10 cellular contexts compared by ENCODE assay signal in the genomic region with DNA sequence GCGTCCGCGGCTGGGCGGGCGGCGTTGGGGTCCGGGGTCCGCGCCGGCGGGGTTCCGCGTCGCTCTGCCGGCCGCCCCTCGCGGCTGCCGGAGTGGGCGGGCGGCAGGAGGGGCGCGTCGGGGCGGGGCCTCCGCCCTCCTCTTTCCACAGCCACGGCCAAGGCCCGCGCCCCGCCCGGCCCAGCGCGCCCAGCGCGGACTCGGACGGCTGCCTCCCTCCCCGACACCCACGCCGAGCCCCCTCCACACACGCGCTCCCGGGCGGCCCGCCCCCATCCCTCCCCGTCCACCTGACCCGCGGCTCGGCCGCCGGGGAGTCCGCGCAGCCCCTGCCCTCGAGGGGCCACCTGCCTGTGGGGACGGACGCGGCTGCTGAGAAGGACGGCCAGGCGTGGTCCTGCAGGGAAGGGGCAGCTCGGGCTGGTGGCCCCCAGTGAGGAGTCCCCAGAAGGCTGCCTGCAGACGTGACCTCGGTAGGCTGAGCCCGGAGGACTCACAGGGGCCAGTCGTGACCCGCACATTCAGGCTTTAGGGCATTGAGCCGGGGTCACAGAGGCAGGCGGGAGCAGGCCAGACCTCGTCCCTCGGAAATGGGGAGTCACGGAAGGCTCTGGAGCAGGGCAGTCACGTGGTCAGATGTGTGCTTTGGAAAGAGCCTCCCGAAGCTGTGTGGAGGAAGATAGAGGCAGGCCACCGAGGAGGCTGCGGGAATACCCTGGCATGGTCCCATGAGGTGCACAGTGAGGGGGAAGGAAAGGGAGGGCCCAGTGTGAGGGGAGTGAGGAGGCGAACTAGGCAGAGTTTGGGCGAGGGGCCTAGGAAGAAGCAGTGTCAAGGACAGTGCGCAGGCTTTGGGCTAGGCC. TPM values are rescaled to one million over a fixed set of nuclear protein-coding genes. Genes with fewer than 3 reads are reported as not detected.
A peak's percentile ranks its signal among the peaks of the same experiment; 100 is the strongest.
DNase-seq lines count a peak whose midpoint lies in the region; ATAC-seq and TF ChIP-seq lines count a peak whose summit lies in the region.
"Had no signal": no experiment of that assay in that cellular context is flagged by ENCODE, and none has a peak within 500 bp of the region (broad histone marks: within the 10 kb centered on the region; RNA-seq: fewer than 3 reads in every experiment).

TSS of gene COL8A2 (minus strand) at position 94 of the 863 bp plus-strand sequence. CDS start 24,980 bp downstream, outside the sequence.

- dilution Hi-C loops in mammary epithelial cell (cut with HindIII; ENCODE audit: low sequenced_read_pairs): no loop called here

- H3K36me3 ChIP-seq in mammary epithelial cell (ENCODE audit: insufficient read depth, low read length): no peaks in the 10 kb centered on the region
- H3K36me3 ChIP-seq in right lobe of liver: no peaks in the 10 kb centered on the region
- no peaks in the 10 kb centered on the region for H3K36me3 ChIP-seq in thyroid gland

- POLR2A ChIA-PET in activated CD4-positive, alpha-beta T cell treated with anti-CD3 and anti-CD28 coated beads, Interleukin-2, amount 10 ng/mL, durations not matched to agents 7 days and 5 days (lab: Charles Lee): no interaction called here

- 39% methylated on average over 4 of the region's 77 CpGs for WGBS in mammary epithelial cell (ENCODE audit: low coverage, missing lambda C conversion rate)
- 50% methylated on average over 12 of the region's 77 CpGs for WGBS in right lobe of liver (ENCODE audit: insufficient coverage, low coverage, low lambda C conversion rate, missing lambda C conversion rate)
- 28 to 32% methylated on average over 25 of the region's 77 CpGs for WGBS in thyroid gland, 2 donors

- no peak for TF ChIP-seq POLR2A in right lobe of liver (IDR thresholded peaks at IDR 0.05)
- peak in 1 of 2 donors; percentile 37 for TF ChIP-seq POLR2A in thyroid gland (IDR thresholded peaks at IDR 0.05)

- H3K9me3 Mint-ChIP-seq in activated CD4-positive, alpha-beta T cell treated with anti-CD3 and anti-CD28 coated beads, Interleukin-2, amount 10 ng/mL, durations not matched to agents 7 days and 5 days: no peaks in the 10 kb centered on the region

- H3K27me3 Mint-ChIP-seq in activated CD4-positive, alpha-beta T cell treated with anti-CD3 and anti-CD28 coated beads, Interleukin-2, amount 10 ng/mL, durations not matched to agents 7 days and 5 days: peaks cover 40% of the 10 kb centered on the region

- no TSS peak for BruUV-seq in mammary epithelial cell (replicated peaks; lab: Mats Ljungman, UMichigan)

- DNase-seq in activated CD4-positive, alpha-beta T cell treated with anti-CD3 and anti-CD28 coated beads, Interleukin-2, amount 10 ng/mL, durations not matched to agents 7 days and 5 days: no peak
- no peak for DNase-seq in activated CD4-positive, alpha-beta T cell treated with anti-CD3 and anti-CD28 coated beads for 1 hour
- DNase-seq in mammary epithelial cell: no peak
- DNase-seq in right lobe of liver: no peak
- peak; percentile 80 to 83 for DNase-seq in thyroid gland
- no peak for DNase-seq in COLO829 (ENCODE audit: low spot score)
- DNase-seq in NCI-H526 treated with DMSO at 0.1 percent for 48 hours (lab: John Stamatoyannopoulos, UW): no peak
- no peak for DNase-seq in cortex of kidney (lab: John Stamatoyannopoulos, UW)
- DNase-seq: DMS79 had no signal

- CTCF ChIA-PET in activated CD4-positive, alpha-beta T cell treated with anti-CD3 and anti-CD28 coated beads, Interleukin-2, amount 10 ng/mL, durations not matched to agents 7 days and 5 days (lab: Charles Lee): no interaction called here
- CTCF ChIA-PET in mammary epithelial cell (lab: Charles Lee; ENCODE audit: low non-redundant PET): no interaction called here

- TF ChIP-seq CTCF in mammary epithelial cell (conservative IDR thresholded peaks at IDR 0.05 in 1 of 2, IDR thresholded peaks at IDR 0.05 in 1 of 2; ENCODE audit: extremely low read depth in 1 of 2, insufficient read depth in 1 of 2, low read depth in 1 of 2, low read length in 2 of 2) (no peak), right lobe of liver (IDR thresholded peaks at IDR 0.05) (no peak), thyroid gland (IDR thresholded peaks at IDR 0.05) (no peak)

- H3K27me3 ChIP-seq in mammary epithelial cell (ENCODE audit: insufficient read depth, low read length): peaks cover 12% of the 10 kb centered on the region
- H3K27me3 ChIP-seq in right lobe of liver: no peaks in the 10 kb centered on the region
- no peaks in the 10 kb centered on the region for H3K27me3 ChIP-seq in thyroid gland

- H2AFZ ChIP-seq in mammary epithelial cell (ENCODE audit: low read depth, low read length): peak within 1 kb of the TSS; percentile 11

- peak within 1 kb of the TSS; percentile 7 for H3K4me2 ChIP-seq in mammary epithelial cell (ENCODE audit: insufficient read depth, low read depth, low read length)

- H3K4me3 ChIP-seq in mammary epithelial cell (replicated peaks in 1 of 3; ENCODE audit: insufficient read depth in 1 of 3, low read depth in 2 of 3, low read length in 3 of 3) (no peak within 1 kb of the TSS), right lobe of liver (peak within 1 kb of the TSS in 1 of 3 donors; percentile 13), thyroid gland (replicated peaks in 1 of 3) (peak within 1 kb of the TSS in 1 of 3 donors; percentile 35)
- H3K4me3 ChIP-seq: SK-N-MC had no signal

- intact Hi-C loops in mammary epithelial cell (cut with micrococcal nuclease) (no loop called here), right lobe of liver (cut with DNase I) (no loop called here), thyroid gland (cut with DNase I) (no loop called here)

- no peak within 1 kb of the TSS for H3K27ac ChIP-seq in mammary epithelial cell (ENCODE audit: insufficient read depth, low read depth, low read length)
- H3K27ac ChIP-seq in right lobe of liver: no peak within 1 kb of the TSS
- H3K27ac ChIP-seq in thyroid gland: peak within 1 kb of the TSS in 1 of 3 donors; percentile 45
- H3K27ac ChIP-seq: SK-N-MC had no signal

- peak within 1 kb of the TSS; percentile 19 for H3K4me3 Mint-ChIP-seq in activated CD4-positive, alpha-beta T cell treated with anti-CD3 and anti-CD28 coated beads, Interleukin-2, amount 10 ng/mL, durations not matched to agents 7 days and 5 days

- in situ Hi-C loops in mammary epithelial cell (cut with MboI; ENCODE audit: low sequenced_read_pairs in 2 of 2): no loop called here

- peak; percentile 8 to 32 (median 26) for ATAC-seq in right lobe of liver

- no peaks in the 10 kb centered on the region for H3K79me2 ChIP-seq in mammary epithelial cell (ENCODE audit: insufficient read depth, low read length)

- H3K9me3 ChIP-seq in mammary epithelial cell (replicated peaks; ENCODE audit: insufficient read depth, low read length) (no peaks in the 10 kb centered on the region), right lobe of liver (no peaks in the 10 kb centered on the region), thyroid gland (no peaks in the 10 kb centered on the region)

- no peaks in the 10 kb centered on the region for H3K36me3 Mint-ChIP-seq in activated CD4-positive, alpha-beta T cell treated with anti-CD3 and anti-CD28 coated beads, Interleukin-2, amount 10 ng/mL, durations not matched to agents 7 days and 5 days (ENCODE audit: low read depth)

- H3K4me1 ChIP-seq in mammary epithelial cell (ENCODE audit: insufficient read depth, low read length) (peaks cover 10% of the 10 kb centered on the region), right lobe of liver (no peaks in the 10 kb centered on the region), thyroid gland (peaks cover 5 to 19% of the 10 kb centered on the region in 2 donors)

- peaks cover 21% of the 10 kb centered on the region for H3K4me1 Mint-ChIP-seq in activated CD4-positive, alpha-beta T cell treated with anti-CD3 and anti-CD28 coated beads, Interleukin-2, amount 10 ng/mL, durations not matched to agents 7 days and 5 days

- H4K20me1 ChIP-seq in mammary epithelial cell (ENCODE audit: insufficient read depth, low read length): no peaks in the 10 kb centered on the region

- H3K9ac ChIP-seq in mammary epithelial cell (ENCODE audit: insufficient read depth, low read length): no peak within 1 kb of the TSS

- H3K27ac Mint-ChIP-seq in activated CD4-positive, alpha-beta T cell treated with anti-CD3 and anti-CD28 coated beads, Interleukin-2, amount 10 ng/mL, durations not matched to agents 7 days and 5 days: peak within 1 kb of the TSS; percentile 36

RNA-seq across cellular contexts. Expression of gene COL8A2, which starts in this region (rescaled TPM):
- not detected for total RNA-seq in activated CD4-positive, alpha-beta T cell treated with anti-CD3 and anti-CD28 coated beads, Interleukin-2, amount 10 ng/mL, durations not matched to agents 7 days and 5 days
- total RNA-seq in mammary epithelial cell (10 to 100 TPM in 1 of 2 donors, under 1 TPM in 1; 0.94 to 13.3 TPM), right lobe of liver (under 1 TPM; 0.18 to 0.74 (median 0.52) TPM), thyroid gland (10 to 100 TPM in 2 of 4 donors, 1 to 10 TPM in 2; 5.7 to 13.7 (median 10.1) TPM)
- 0.28 TPM for polyA plus RNA-seq in mammary epithelial cell
- polyA minus RNA-seq in mammary epithelial cell: not detected

Comparison
In these comparisons a context has a peak if more than half of its experiments do, and no peak if none do; other contexts are left out.
1. Peak in ATAC-seq in right lobe of liver; RNA of the gene not detected or under 1 TPM.
2. DNase-seq: peak in thyroid gland (2 of 2); none in activated CD4-positive, alpha-beta T cell treated with anti-CD3 and anti-CD28 coated beads, Interleukin-2, amount 10 ng/mL, durations not matched to agents 7 days and 5 days (single experiment), activated CD4-positive, alpha-beta T cell treated with anti-CD3 and anti-CD28 coated beads for 1 hour (single experiment), mammary epithelial cell (single experiment), right lobe of liver (0 of 3), COLO829 (single experiment), NCI-H526 treated with DMSO at 0.1 percent for 48 hours (single experiment) and cortex of kidney (single experiment).